ENCODE assay signal across 1 cellular context in the genomic region with DNA sequence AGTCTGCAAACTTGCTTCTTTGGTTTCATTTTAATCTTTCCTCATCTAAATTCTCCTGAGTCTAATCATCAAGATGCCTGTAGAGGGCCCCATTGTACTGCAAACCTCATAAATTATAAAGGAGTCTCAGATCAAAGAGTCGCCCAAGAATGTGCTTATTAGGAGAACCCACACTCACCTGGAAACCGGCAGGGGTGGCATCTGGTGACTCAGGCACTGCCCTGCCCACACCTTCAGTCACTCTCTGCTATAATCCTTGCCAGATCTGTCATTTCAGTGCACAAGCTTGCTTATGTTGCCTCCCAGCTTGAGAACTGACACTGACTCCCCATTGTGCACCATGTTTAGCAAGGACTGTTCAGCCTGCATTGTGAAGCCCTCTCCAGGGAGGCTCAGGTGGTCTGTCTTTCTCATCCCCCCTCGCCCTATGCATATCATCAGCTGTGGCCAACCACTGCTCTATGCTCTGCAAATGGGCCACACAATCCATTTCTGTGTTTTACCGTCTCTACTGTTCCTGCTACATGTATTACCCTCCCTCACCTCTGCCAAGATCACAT.
TF ChIP-seq lines count a peak whose summit lies in the region.

No MANE protein-coding gene starts in this region.

TF ChIP-seq in HCT116, 20 proteins besides CTCF, POLR2A, EP300 and RAD21 (continued from another document):
- TF ChIP-seq ZNF274 (IDR thresholded peaks at IDR 0.05; ENCODE audit: low read depth, low read length) (no peak), SP1 (IDR thresholded peaks at IDR 0.05; ENCODE audit: low read depth) (peak; percentile 92), EGR1 (IDR thresholded peaks at IDR 0.05; ENCODE audit: low read depth) (0 out of 2 replicates have a peak, but pooled peaks have one; percentile 48), ZFX (IDR thresholded peaks at IDR 0.05) (no peak), EZH2 (IDR thresholded peaks at IDR 0.05) (no peak)
- TF ChIP-seq, protein P1, sequence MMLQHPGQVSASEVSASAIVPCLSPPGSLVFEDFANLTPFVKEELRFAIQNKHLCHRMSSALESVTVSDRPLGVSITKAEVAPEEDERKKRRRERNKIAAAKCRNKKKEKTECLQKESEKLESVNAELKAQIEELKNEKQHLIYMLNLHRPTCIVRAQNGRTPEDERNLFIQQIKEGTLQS (IDR thresholded peaks at IDR 0.05) = no peak; the same call in 1 of the 2 replicates
- TF ChIP-seq, protein P2, sequence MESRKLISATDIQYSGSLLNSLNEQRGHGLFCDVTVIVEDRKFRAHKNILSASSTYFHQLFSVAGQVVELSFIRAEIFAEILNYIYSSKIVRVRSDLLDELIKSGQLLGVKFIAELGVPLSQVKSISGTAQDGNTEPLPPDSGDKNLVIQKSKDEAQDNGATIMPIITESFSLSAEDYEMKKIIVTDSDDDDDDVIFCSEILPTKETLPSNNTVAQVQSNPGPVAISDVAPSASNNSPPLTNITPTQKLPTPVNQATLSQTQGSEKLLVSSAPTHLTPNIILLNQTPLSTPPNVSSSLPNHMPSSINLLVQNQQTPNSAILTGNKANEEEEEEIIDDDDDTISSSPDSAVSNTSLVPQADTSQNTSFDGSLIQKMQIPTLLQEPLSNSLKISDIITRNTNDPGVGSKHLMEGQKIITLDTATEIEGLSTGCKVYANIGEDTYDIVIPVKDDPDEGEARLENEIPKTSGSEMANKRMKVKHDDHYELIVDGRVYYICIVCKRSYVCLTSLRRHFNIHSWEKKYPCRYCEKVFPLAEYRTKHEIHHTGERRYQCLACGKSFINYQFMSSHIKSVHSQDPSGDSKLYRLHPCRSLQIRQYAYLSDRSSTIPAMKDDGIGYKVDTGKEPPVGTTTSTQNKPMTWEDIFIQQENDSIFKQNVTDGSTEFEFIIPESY (IDR thresholded peaks at IDR 0.05; ENCODE audit: extremely low read depth, insufficient replicate concordance, low read length) = peak; percentile 62
